23 cellular contexts compared by ENCODE assay signal in the genomic region with DNA sequence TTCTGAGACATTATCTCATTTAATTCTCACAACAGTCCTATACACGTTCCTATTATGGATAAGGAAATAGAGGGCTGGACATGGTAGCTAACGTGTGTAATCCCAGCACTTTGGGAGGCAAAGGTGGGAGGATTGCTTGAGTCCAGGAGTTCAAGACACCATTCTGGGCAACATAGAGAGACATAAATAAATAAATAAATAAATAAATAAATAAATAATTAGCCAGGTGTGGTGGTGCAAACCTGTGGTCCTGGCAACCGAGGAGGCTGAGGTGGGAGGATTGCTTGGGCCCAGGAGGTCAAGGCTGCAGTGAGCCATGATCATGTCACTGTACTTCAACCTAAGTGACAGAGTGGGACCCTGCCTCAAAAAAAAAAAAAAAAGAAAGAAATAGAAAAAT. TPM values are rescaled to one million over a fixed set of nuclear protein-coding genes. Genes with fewer than 3 reads are reported as not detected.
DNase-seq lines count a peak whose midpoint lies in the region; ATAC-seq and TF ChIP-seq lines count a peak whose summit lies in the region.
"Had no signal": no experiment of that assay in that cellular context is flagged by ENCODE, and none has a peak within 500 bp of the region (broad histone marks: within the 10 kb centered on the region; RNA-seq: fewer than 3 reads in every experiment).

No MANE protein-coding gene starts in this region.

- TF ChIP-seq CTCF in left ventricle myocardium inferior (IDR thresholded peaks at IDR 0.05; ENCODE audit: borderline replicate concordance) (no peak), coronary artery (IDR thresholded peaks at IDR 0.05) (no peak), tibial artery (IDR thresholded peaks at IDR 0.05) (no peak)

- H3K4me1 ChIP-seq in left ventricle myocardium inferior, result peaks cover 15% of the 10 kb centered on the region
- peaks cover 4 to 58% (median 12%) of the 10 kb centered on the region in 4 donors for H3K4me1 ChIP-seq in tibial artery
- H3K4me1 ChIP-seq: BE2C had no signal

- H3K27me3 ChIP-seq in left ventricle myocardium inferior (ENCODE audit: low read depth) (no peaks in the 10 kb centered on the region), tibial artery (no peaks in the 10 kb centered on the region)
- H3K27me3 ChIP-seq: BE2C, BLaER1 had no signal

- no peak for DNase-seq in left ventricle myocardium inferior
- DNase-seq in left ventricle myocardium superior, result no peak
- DNase-seq in coronary artery (ENCODE audit: low spot score), result no peak
- DNase-seq in tibial artery, result no peak
- DNase-seq: ACHN; BE2C; C1 segment of cervical spinal cord; CD4-positive, alpha-beta memory T cell; CD4-positive, CD25-positive, alpha-beta regulatory T cell; CD8-positive, alpha-beta memory T cell; COR-L47; DMS 273 treated with DMSO at 0.1 percent for 48 hours; DMS153; DMS53; DMS79; DND-41; EL; GDM1 had no signal

- ATAC-seq in left ventricle myocardium superior (no peak), GM18867 (IDR thresholded peaks at IDR 0.05; ENCODE audit: unreplicated experiment) (no peak), HG03520 (IDR thresholded peaks at IDR 0.05; ENCODE audit: unreplicated experiment) (no peak)
- ATAC-seq: GM12878 had no signal

- H3K4me3 ChIP-seq in left ventricle myocardium inferior (no peak overlapping the region), coronary artery (no peak overlapping the region), tibial artery (no peak overlapping the region)
- H3K4me3 ChIP-seq: BLaER1, GM12878 had no signal

- H3K36me3 ChIP-seq in left ventricle myocardium inferior, result no peaks in the 10 kb centered on the region
- no peaks in the 10 kb centered on the region for H3K36me3 ChIP-seq in tibial artery
- H3K36me3 ChIP-seq: BE2C, BLaER1 had no signal

- intact Hi-C loops in left ventricle myocardium inferior (cut with micrococcal nuclease) (no loop called here), left ventricle myocardium superior (cut with micrococcal nuclease) (no loop called here), tibial artery (cut with DNase I; ENCODE audit: low total_unique reads) (no loop called here)

- peak overlapping the region; percentile 51 for H3K27ac ChIP-seq in left ventricle myocardium inferior (replicated peaks)
- peak overlapping the region; percentile 33 to 41 for H3K27ac ChIP-seq in coronary artery
- H3K27ac ChIP-seq in tibial artery, result peak overlapping the region; percentile 56 to 67
- H3K27ac ChIP-seq: 22Rv1, BLaER1 had no signal

- H3K9me3 ChIP-seq in left ventricle myocardium inferior (replicated peaks) (peaks cover 6% of the 10 kb centered on the region), tibial artery (no peaks in the 10 kb centered on the region)
- H3K9me3 ChIP-seq: BE2C, BLaER1 had no signal

RNA-seq across cellular contexts. Expression of a gene that starts 22.6 kb away (rescaled TPM):
- total RNA-seq in left ventricle myocardium inferior, result 3.4 TPM
- 2.2 TPM for total RNA-seq in left ventricle myocardium superior
